In the genomic region with DNA sequence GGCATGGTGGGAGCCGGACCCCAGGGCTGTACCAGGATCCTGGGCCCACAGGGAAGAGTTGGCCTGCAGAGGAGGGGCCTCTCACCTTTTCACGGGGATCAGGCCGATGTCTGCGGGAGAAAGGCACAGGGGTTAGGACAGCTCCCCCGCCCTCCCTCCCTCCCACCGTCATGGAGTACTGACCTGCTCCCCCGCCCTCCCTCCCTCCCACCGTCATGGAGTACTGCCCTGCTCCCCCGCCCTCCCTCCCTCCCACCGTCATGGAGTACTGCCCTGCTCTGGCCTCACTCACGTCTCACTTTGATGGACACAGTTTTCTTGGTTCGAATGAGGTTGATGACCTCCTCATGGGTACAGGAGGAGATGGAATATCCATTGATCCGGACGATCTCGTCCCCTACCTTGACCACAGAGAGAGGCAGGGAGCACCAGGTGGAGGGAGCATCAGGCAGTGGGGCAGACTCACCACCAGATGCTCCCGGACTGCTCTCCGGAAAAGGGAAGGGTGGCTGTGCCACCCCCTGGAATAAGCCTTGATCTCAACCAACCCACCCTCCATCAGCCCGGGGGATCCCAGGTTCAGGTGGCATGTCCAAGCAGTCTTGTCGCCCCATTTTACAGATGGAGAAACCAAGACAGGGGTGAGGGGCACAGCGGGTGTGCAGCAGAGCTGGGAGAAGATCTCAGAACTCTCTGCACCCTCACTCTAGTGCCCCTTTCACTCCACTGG, we compare ENCODE assay signal across 14 cellular contexts. TPM values are rescaled to one million over a fixed set of nuclear protein-coding genes. Genes with fewer than 3 reads are reported as not detected.
DNase-seq lines count a peak whose midpoint lies in the region; ATAC-seq and TF ChIP-seq lines count a peak whose summit lies in the region.
"Had no signal": no experiment of that assay in that cellular context is flagged by ENCODE, and none has a peak within 500 bp of the region (broad histone marks: within the 10 kb centered on the region; RNA-seq: fewer than 3 reads in every experiment).

No MANE protein-coding gene starts in this region.

- TF ChIP-seq CTCF in GM23338 (conservative IDR thresholded peaks at IDR 0.05; ENCODE audit: low read depth in 2 of 2) (no peak), osteoblast (IDR thresholded peaks at IDR 0.05; ENCODE audit: extremely low read depth, low read depth, low read length) (no peak), neural progenitor cell (IDR thresholded peaks at IDR 0.05) (no peak)

- no peaks in the 10 kb centered on the region for H3K36me3 Mint-ChIP-seq in GM23338 (ENCODE audit: low read depth)
- no peaks in the 10 kb centered on the region for H3K36me3 Mint-ChIP-seq in neural progenitor cell
- H3K36me3 Mint-ChIP-seq: CD14-positive monocyte; CD8-positive, alpha-beta T cell had no signal

- H4K20me1 ChIP-seq in GM23338 (replicated peaks; ENCODE audit: insufficient read depth) (no peaks in the 10 kb centered on the region), osteoblast (ENCODE audit: insufficient read depth, low read length) (no peaks in the 10 kb centered on the region), neural progenitor cell (ENCODE audit: low read depth) (no peaks in the 10 kb centered on the region)

- H3K4me1 Mint-ChIP-seq in GM23338 = peaks cover 3% of the 10 kb centered on the region
- H3K4me1 Mint-ChIP-seq in neural progenitor cell = peaks cover 23% of the 10 kb centered on the region
- H3K4me1 Mint-ChIP-seq: CD14-positive monocyte had no signal

- no peak overlapping the region for H3K4me3 ChIP-seq in GM23338
- no peak overlapping the region for H3K4me3 ChIP-seq in osteoblast (ENCODE audit: insufficient read depth, low read length)
- no peak overlapping the region for H3K4me3 ChIP-seq in neural progenitor cell

- H3K9me3 ChIP-seq in osteoblast (ENCODE audit: low read depth, low read length) (no peaks in the 10 kb centered on the region), neural progenitor cell (ENCODE audit: low read depth) (no peaks in the 10 kb centered on the region)

- H3K27me3 Mint-ChIP-seq in GM23338 (ENCODE audit: insufficient read depth, low read depth, poor library complexity) (peaks cover 7% of the 10 kb centered on the region), neural progenitor cell (ENCODE audit: insufficient read depth, low read depth) (peaks cover 5% of the 10 kb centered on the region)

- ATAC-seq in GM23338 (peak; percentile 7; the same call in 1 of the 3 replicates), GM18870 (IDR thresholded peaks at IDR 0.05; ENCODE audit: unreplicated experiment) (no peak)
- ATAC-seq: CD8-positive, alpha-beta T cell; HepG2 had no signal

- no peak overlapping the region for H3K27ac ChIP-seq in GM23338 (ENCODE audit: low read depth)
- H3K27ac ChIP-seq in osteoblast (ENCODE audit: low read depth, low read length) = no peak overlapping the region
- no peak overlapping the region for H3K27ac ChIP-seq in neural progenitor cell

- H3K9me3 Mint-ChIP-seq in GM23338 (no peaks in the 10 kb centered on the region), neural progenitor cell (no peaks in the 10 kb centered on the region)
- H3K9me3 Mint-ChIP-seq: CD8-positive, alpha-beta T cell had no signal

- H3F3A ChIP-seq in GM23338 (replicated peaks; ENCODE audit: low read depth) (no peaks in the 10 kb centered on the region), neural progenitor cell (ENCODE audit: low read depth) (peaks cover 9% of the 10 kb centered on the region)

- no peaks in the 10 kb centered on the region for H3K9me2 ChIP-seq in GM23338 (ENCODE audit: insufficient read depth)

- H2AFZ ChIP-seq in GM23338 (no peak overlapping the region), osteoblast (ENCODE audit: low read length) (no peak overlapping the region), neural progenitor cell (replicated peaks) (no peak overlapping the region)

- H3K4me2 ChIP-seq in GM23338 (no peak overlapping the region), osteoblast (ENCODE audit: insufficient read depth, low read length) (no peak overlapping the region), neural progenitor cell (no peak overlapping the region)

- H3K36me3 ChIP-seq in GM23338 (ENCODE audit: insufficient read depth) (no peaks in the 10 kb centered on the region), osteoblast (ENCODE audit: insufficient read depth, low read length) (no peaks in the 10 kb centered on the region), neural progenitor cell (no peaks in the 10 kb centered on the region)

- H3K4me3 Mint-ChIP-seq in GM23338 = no peak overlapping the region
- H3K4me3 Mint-ChIP-seq in neural progenitor cell = no peak overlapping the region
- H3K4me3 Mint-ChIP-seq: CD14-positive monocyte; CD8-positive, alpha-beta T cell had no signal

- H3K4me1 ChIP-seq in GM23338 (ENCODE audit: insufficient read depth) = no peaks in the 10 kb centered on the region; the same call in 1 of the 2 replicates
- H3K4me1 ChIP-seq in osteoblast (ENCODE audit: insufficient read depth, low read length) = no peaks in the 10 kb centered on the region
- H3K4me1 ChIP-seq in neural progenitor cell = peaks cover 10% of the 10 kb centered on the region

- DNase-seq in GM23338 (ENCODE audit: low spot score) (peak; percentile 38), iPS-NIHi7 (ENCODE audit: extremely low spot score) (peak; percentile 43), osteoblast (ENCODE audit: insufficient read length, low spot score, missing footprints) (peak; percentile 53), epidermal melanocyte (ENCODE audit: insufficient read length, low spot score) (no peak), neural progenitor cell (ENCODE audit: low spot score) (no peak), mesenteric fat pad (ENCODE audit: low spot score) (no peak)
- DNase-seq: CD8-positive, alpha-beta T cell; COR-L47; DND-41; GF-D8 had no signal

- no peak overlapping the region for H3K27ac Mint-ChIP-seq in GM23338
- no peak overlapping the region for H3K27ac Mint-ChIP-seq in neural progenitor cell
- H3K27ac Mint-ChIP-seq: CD14-positive monocyte; CD8-positive, alpha-beta T cell had no signal

- no peaks in the 10 kb centered on the region for H3K79me2 ChIP-seq in GM23338 (replicated peaks; ENCODE audit: insufficient read depth)
- H3K79me2 ChIP-seq in osteoblast (ENCODE audit: insufficient read depth, low read length) = no peaks in the 10 kb centered on the region
- H3K79me2 ChIP-seq in neural progenitor cell (ENCODE audit: low read depth) = no peaks in the 10 kb centered on the region

- H3K9ac ChIP-seq in neural progenitor cell = no peak overlapping the region

- no peaks in the 10 kb centered on the region for H3K27me3 ChIP-seq in GM23338 (ENCODE audit: insufficient read depth)
- H3K27me3 ChIP-seq in osteoblast (ENCODE audit: insufficient read depth, low read length) = peaks cover 29% of the 10 kb centered on the region
- no peaks in the 10 kb centered on the region for H3K27me3 ChIP-seq in neural progenitor cell

TF ChIP-seq in GM23338, 12 proteins besides CTCF, POLR2A, EP300 and RAD21 (continues in another document):
- TF ChIP-seq ZNF114 (CRISPR knock-in tag; IDR thresholded peaks at IDR 0.05) (no peak), POLR2AphosphoS5 (IDR thresholded peaks at IDR 0.05; ENCODE audit: low read depth) (no peak), CREB1 (CRISPR knock-in tag; IDR thresholded peaks at IDR 0.05; ENCODE audit: low read depth) (no peak), EZH2 (IDR thresholded peaks at IDR 0.05; ENCODE audit: low read depth, unreplicated experiment) (no peak)

RNA-seq across cellular contexts. Expression of gene USH1C, which starts 17.1 kb away (rescaled TPM):
- total RNA-seq in GM23338 (2014; rRNA removed; shearing (Covaris generic)) = 1.3 and 5.4 TPM in 2 replicates
- 1.8 and 2.7 TPM in 2 replicates for polyA plus RNA-seq in GM23338 (2016; fragmentation: Nextera tagmentation; extraction: Ambion mirVana)
- total RNA-seq in osteoblast = not detected in 2 replicates
- 0.24 and 0.56 TPM in 2 replicates for total RNA-seq in neural progenitor cell (ENCODE audit: low replicate concordance)
- 0.19 TPM for total RNA-seq in mesenteric fat pad
- total RNA-seq: CD8-positive, alpha-beta T cell; HepG2 had no signal
- polyA plus RNA-seq: BJ, CD14-positive monocyte, HepG2 had no signal

RNA-seq across cellular contexts. Expression of gene OTOG, which starts 20.0 kb away (rescaled TPM):
- 0.52 and 0.78 TPM in 2 replicates for total RNA-seq in GM23338 (2014; rRNA removed; shearing (Covaris generic))
- polyA plus RNA-seq in GM23338 (2016; fragmentation: Nextera tagmentation; extraction: Ambion mirVana) = 0.40 and 2.4 TPM in 2 replicates
- not detected in 2 replicates for total RNA-seq in osteoblast
- total RNA-seq in neural progenitor cell (ENCODE audit: low replicate concordance) = 0.34 and 42.1 TPM in 2 replicates
- total RNA-seq in mesenteric fat pad = not detected
- total RNA-seq: CD8-positive, alpha-beta T cell; HepG2 had no signal
- polyA plus RNA-seq: BJ, CD14-positive monocyte, HepG2 had no signal

RNA-seq across cellular contexts. Expression of gene ABCC8, which starts 50.5 kb away (rescaled TPM):
- total RNA-seq in GM23338 (2014; rRNA removed; shearing (Covaris generic)) = 2.4 and 3.4 TPM in 2 replicates
- 1.5 and 2.0 TPM in 2 replicates for polyA plus RNA-seq in GM23338 (2016; fragmentation: Nextera tagmentation; extraction: Ambion mirVana)
- total RNA-seq in osteoblast (not detected in 2 replicates), neural progenitor cell (ENCODE audit: low replicate concordance) (0.32 and 4.2 TPM in 2 replicates), mesenteric fat pad (0.58 TPM)
- total RNA-seq: CD8-positive, alpha-beta T cell; HepG2 had no signal
- polyA plus RNA-seq: BJ, CD14-positive monocyte, HepG2 had no signal

Comparison
In these comparisons a context has a peak if more than half of its experiments do, and no peak if none do; other contexts are left out.
1. DNase-seq: peak in GM23338 (single experiment), iPS-NIHi7 (single experiment) and osteoblast (single experiment); none in epidermal melanocyte (single experiment), neural progenitor cell (single experiment) and mesenteric fat pad (single experiment).